14 cellular contexts compared by ENCODE assay signal in genomic region chr5:142906863-142907671, GRCh38.
DNase-seq lines count a peak whose midpoint lies in the region; ATAC-seq and TF ChIP-seq lines count a peak whose summit lies in the region.
"Had no signal": no experiment of that assay in that cellular context is flagged by ENCODE, and none has a peak within 500 bp of the region (broad histone marks: within the 10 kb centered on the region; RNA-seq: fewer than 3 reads in every experiment).

No MANE protein-coding gene starts in this region.

- no peak for TF ChIP-seq CTCF in BE2C (IDR thresholded peaks at IDR 0.05; ENCODE audit: low read depth, low read length)
- TF ChIP-seq CTCF in nephron progenitor cell (IDR thresholded peaks at IDR 0.05) = no peak
- TF ChIP-seq CTCF in Calu3 (IDR thresholded peaks at IDR 0.05; ENCODE audit: unreplicated experiment) = no peak
- no peak for TF ChIP-seq CTCF in chondrocyte (IDR thresholded peaks at IDR 0.05)

- ATAC-seq in GM21619 (IDR thresholded peaks at IDR 0.05; ENCODE audit: unreplicated experiment) = no peak
- ATAC-seq: naive thymus-derived CD4-positive, alpha-beta T cell had no signal

- no peaks in the 10 kb centered on the region for H3K9me3 Mint-ChIP-seq in nephron progenitor cell
- H3K9me3 Mint-ChIP-seq in Calu3 (ENCODE audit: low read depth, unreplicated experiment) = peaks cover 1% of the 10 kb centered on the region
- H3K9me3 Mint-ChIP-seq in chondrocyte (ENCODE audit: low read depth) = no peaks in the 10 kb centered on the region
- H3K9me3 Mint-ChIP-seq: naive thymus-derived CD4-positive, alpha-beta T cell had no signal

- peaks cover 12% of the 10 kb centered on the region for H3K4me1 Mint-ChIP-seq in nephron progenitor cell
- peaks cover 42% of the 10 kb centered on the region for H3K4me1 Mint-ChIP-seq in Calu3 (ENCODE audit: low read depth, unreplicated experiment)
- peaks cover 11% of the 10 kb centered on the region for H3K4me1 Mint-ChIP-seq in chondrocyte (ENCODE audit: low read depth)
- H3K4me1 Mint-ChIP-seq: naive thymus-derived CD4-positive, alpha-beta T cell had no signal

- no peaks in the 10 kb centered on the region for H3K27me3 ChIP-seq in BE2C
- H3K27me3 ChIP-seq: cardiac muscle cell had no signal

- peaks cover 4% of the 10 kb centered on the region; the same call in 1 of the 2 replicates for H3K36me3 ChIP-seq in BE2C

- H3K36me3 Mint-ChIP-seq in nephron progenitor cell (ENCODE audit: low read depth) (peaks cover 12% of the 10 kb centered on the region), Calu3 (ENCODE audit: insufficient read depth, unreplicated experiment) (peaks cover 25% of the 10 kb centered on the region), chondrocyte (ENCODE audit: low read depth) (peaks cover 33% of the 10 kb centered on the region)

- no peaks in the 10 kb centered on the region for H3K9me3 ChIP-seq in BE2C

- H3K27ac Mint-ChIP-seq in nephron progenitor cell (peak overlapping the region; percentile 20), Calu3 (ENCODE audit: unreplicated experiment) (no peak overlapping the region), chondrocyte (ENCODE audit: unreplicated experiment) (no peak overlapping the region)
- H3K27ac Mint-ChIP-seq: naive thymus-derived CD4-positive, alpha-beta T cell had no signal

- H3K4me3 ChIP-seq in BE2C (ENCODE audit: low read depth, low read length) = no peak overlapping the region
- H3K4me3 ChIP-seq: cardiac muscle cell had no signal

- H3K4me3 Mint-ChIP-seq in nephron progenitor cell (no peak overlapping the region), Calu3 (ENCODE audit: low read depth, unreplicated experiment) (no peak overlapping the region), chondrocyte (ENCODE audit: unreplicated experiment) (no peak overlapping the region)
- H3K4me3 Mint-ChIP-seq: naive thymus-derived CD4-positive, alpha-beta T cell had no signal

- no peaks in the 10 kb centered on the region for H3K27me3 Mint-ChIP-seq in nephron progenitor cell (ENCODE audit: low read depth, poor library complexity)
- no peaks in the 10 kb centered on the region for H3K27me3 Mint-ChIP-seq in Calu3 (ENCODE audit: unreplicated experiment)
- no peaks in the 10 kb centered on the region for H3K27me3 Mint-ChIP-seq in chondrocyte (ENCODE audit: low read depth)
- H3K27me3 Mint-ChIP-seq: naive thymus-derived CD4-positive, alpha-beta T cell had no signal

- CTCF ChIA-PET in Calu3 (lab: Charles Lee) = no interaction called here

- intact Hi-C loops in Calu3 (cut with micrococcal nuclease; ENCODE audit: unreplicated experiment) = no loop called here

- DNase-seq in BE2C = peak; percentile 20
- DNase-seq in NCI-H2171 (lab: John Stamatoyannopoulos, UW) = peak; percentile 66
- peak; percentile 16 for DNase-seq in fibroblast of gingiva (ENCODE audit: low read depth)
- DNase-seq in nephron progenitor cell = no peak
- no peak for DNase-seq in NCI-H345 treated with DMSO at 0.1 percent for 48 hours (lab: John Stamatoyannopoulos, UW; ENCODE audit: unreplicated experiment)
- DNase-seq in Calu3 = no peak
- DNase-seq in chondrocyte (ENCODE audit: low spot score) = no peak
- DNase-seq: activated CD4-positive, alpha-beta T cell treated with anti-CD3 and anti-CD28 coated beads, Interleukin-2, amount 50 U/mL, for 4 hours; activated effector memory CD4-positive, alpha-beta T cell treated with Interleukin-2 at 50 U/mL for 16 hours; GF-D8; naive thymus-derived CD4-positive, alpha-beta T cell; T-helper 1 cell had no signal

- H3K4me1 ChIP-seq in BE2C = no peaks in the 10 kb centered on the region

- no TSS peak for BruUV-seq in Calu3 (replicated peaks; lab: Mats Ljungman, UMichigan)

Comparison
In these comparisons a context has a peak if more than half of its experiments do, and no peak if none do; other contexts are left out.
1. DNase-seq: peak in BE2C (single experiment), NCI-H2171 (single experiment) and fibroblast of gingiva (single experiment); none in nephron progenitor cell (single experiment), NCI-H345 treated with DMSO at 0.1 percent for 48 hours (single experiment), Calu3 (single experiment) and chondrocyte (single experiment).